1 cellular context compared by ENCODE assay signal in genomic region chr10:50636576-50636975, GRCh38.
TF ChIP-seq lines count a peak whose summit lies in the region.

No MANE protein-coding gene starts in this region.

TF ChIP-seq in GM12878, 131 proteins besides CTCF, POLR2A, EP300 and RAD21 (continued from another document and continues in another):
- TF ChIP-seq CEBPZ (IDR thresholded peaks at IDR 0.05; ENCODE audit: low read depth, low read length) (no peak), MEF2A (IDR thresholded peaks at IDR 0.05; ENCODE audit: insufficient read depth, low read depth, low read length) (no peak), WRNIP1 (IDR thresholded peaks at IDR 0.05; ENCODE audit: borderline replicate concordance, low read depth, low read length) (no peak), CUX1 (IDR thresholded peaks at IDR 0.05; ENCODE audit: insufficient replicate concordance, low read depth, low read length) (no peak), MYC (IDR thresholded peaks at IDR 0.05; ENCODE audit: insufficient read depth, insufficient read length, insufficient replicate concordance, low read length, severe bottlenecking) (no peak), SREBF2 (IDR thresholded peaks at IDR 0.05; ENCODE audit: low read length) (no peak), CREB1 (IDR thresholded peaks at IDR 0.05; ENCODE audit: low read depth) (no peak), HDAC2 (IDR thresholded peaks at IDR 0.05) (no peak), ZZZ3 (IDR thresholded peaks at IDR 0.05; ENCODE audit: control insufficient read depth, insufficient read length, low read depth) (no peak), BMI1 (IDR thresholded peaks at IDR 0.05; ENCODE audit: borderline replicate concordance) (no peak), SRF (IDR thresholded peaks at IDR 0.05; ENCODE audit: low read depth in 2 of 2, low read length in 2 of 2) (no peak), HCFC1 (IDR thresholded peaks at IDR 0.05; ENCODE audit: low read length) (no peak), KAT2A (conservative IDR thresholded peaks at IDR 0.05; ENCODE audit: control insufficient read depth, low read depth, low read length) (no peak), TCF7 (IDR thresholded peaks at IDR 0.05; ENCODE audit: borderline replicate concordance) (no peak), ZNF622 (IDR thresholded peaks at IDR 0.05) (no peak), NRF1 (conservative IDR thresholded peaks at IDR 0.05; ENCODE audit: low read depth, low read length) (no peak), BCLAF1 (IDR thresholded peaks at IDR 0.05) (no peak), NFYA (IDR thresholded peaks at IDR 0.05; ENCODE audit: borderline replicate concordance, low read depth, low read length) (no peak), MTA2 (IDR thresholded peaks at IDR 0.05; ENCODE audit: low read depth) (peak; percentile 85), ZNF687 (IDR thresholded peaks at IDR 0.05) (no peak), ZNF592 (IDR thresholded peaks at IDR 0.05) (no peak), CHD2 (IDR thresholded peaks at IDR 0.05; ENCODE audit: borderline replicate concordance, low read depth, low read length) (0 out of 2 replicates have a peak, but pooled peaks have one; percentile 29), RAD51 (IDR thresholded peaks at IDR 0.05) (no peak), SUZ12 (IDR thresholded peaks at IDR 0.05; ENCODE audit: unreplicated experiment) (no peak), ZSCAN29 (IDR thresholded peaks at IDR 0.05) (no peak), E4F1 (IDR thresholded peaks at IDR 0.05; ENCODE audit: borderline replicate concordance, partially characterized antibody) (no peak), NKRF (conservative IDR thresholded peaks at IDR 0.05) (0 out of 2 replicates have a peak, but pooled peaks have one; percentile 20), ZNF24 (IDR thresholded peaks at IDR 0.05) (0 out of 2 replicates have a peak, but pooled peaks have one; percentile 40), LARP7 (IDR thresholded peaks at IDR 0.05) (no peak), STAT1 (conservative IDR thresholded peaks at IDR 0.05) (no peak), FOS (IDR thresholded peaks at IDR 0.05; ENCODE audit: borderline replicate concordance, extremely low read depth, insufficient read length) (no peak), ZNF384 (IDR thresholded peaks at IDR 0.05; ENCODE audit: borderline replicate concordance, low read depth, low read length) (no peak)
